In the genomic region with DNA sequence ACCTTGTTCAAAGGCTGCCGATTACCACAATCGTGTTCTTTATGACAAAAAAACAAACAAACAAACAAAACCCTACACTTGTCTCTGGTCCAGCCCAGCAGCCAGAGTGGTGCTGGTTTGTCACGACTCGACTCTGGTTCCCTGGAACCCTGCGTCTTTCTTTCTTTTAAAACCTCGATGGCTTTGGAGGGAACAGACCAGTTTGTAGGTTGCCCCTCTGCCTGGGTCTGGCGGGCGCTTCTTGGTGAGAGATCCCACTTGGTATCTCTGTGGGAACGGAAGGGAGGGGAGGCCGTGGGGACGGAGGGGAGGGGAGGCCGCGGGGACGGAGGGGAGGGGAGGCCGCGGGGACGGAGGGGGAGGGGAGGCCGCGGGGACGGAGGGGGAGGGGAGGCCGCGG, we compare ENCODE assay signal across 7 cellular contexts.
DNase-seq lines count a peak whose midpoint lies in the region; FAIRE-seq and TF ChIP-seq lines count a peak whose summit lies in the region.
"Not testable (repeated sequence)": the region's sequence is repeated elsewhere in the genome, so short reads cannot be mapped to it uniquely, and the experiment has no call there.

No MANE protein-coding gene starts in this region.

- H3K9ac ChIP-seq in astrocyte (ENCODE audit: low read length): not testable (repeated sequence)

- peaks cover 13% of the 10 kb centered on the region for H3K27me3 Mint-ChIP-seq in astrocyte (ENCODE audit: low read depth, unreplicated experiment)
- H3K27me3 Mint-ChIP-seq in type B pancreatic cell: not testable (repeated sequence)

- not testable (repeated sequence) for H3K9me3 ChIP-seq in astrocyte (ENCODE audit: insufficient read depth, low read depth, low read length); sigmoid colon

- not testable (repeated sequence) for DNase-seq in astrocyte (ENCODE audit: low read depth)
- DNase-seq in cardiac septum (ENCODE audit: low spot score) (peak; percentile 60), posterior vena cava (ENCODE audit: low spot score) (peak; percentile 62), sigmoid colon (peak; percentile 43), type B pancreatic cell (ENCODE audit: extremely low spot score, unreplicated experiment) (peak; percentile 36), ureter (ENCODE audit: low spot score) (peak; percentile 29)
- peak; percentile 3 for DNase-seq in stimulated activated CD8-positive, alpha-beta memory T cell treated with anti-CD3 and anti-CD28 coated beads, Interleukin-4, amount 100 ng/mL, for 48 hours

- TF ChIP-seq CTCF in astrocyte (IDR thresholded peaks at IDR 0.05; ENCODE audit: insufficient read depth, low read depth, low read length); sigmoid colon (IDR thresholded peaks at IDR 0.05); type B pancreatic cell (conservative IDR thresholded peaks at IDR 0.05): not testable (repeated sequence)

- not testable (repeated sequence) for H3K9me3 Mint-ChIP-seq in astrocyte (ENCODE audit: unreplicated experiment); type B pancreatic cell

- not testable (repeated sequence) for H3K4me3 Mint-ChIP-seq in astrocyte (ENCODE audit: unreplicated experiment); type B pancreatic cell

- not testable (repeated sequence) for H3K4me1 Mint-ChIP-seq in astrocyte (ENCODE audit: low read depth, unreplicated experiment); type B pancreatic cell (ENCODE audit: unreplicated experiment)

- not testable (repeated sequence) for H3K27me3 ChIP-seq in astrocyte (ENCODE audit: insufficient read depth, low read length); sigmoid colon

- not testable (repeated sequence) for H3K79me2 ChIP-seq in astrocyte (ENCODE audit: insufficient read depth, low read length)

- H4K20me1 ChIP-seq in astrocyte (ENCODE audit: insufficient read depth, low read length): not testable (repeated sequence)

- not testable (repeated sequence) for H2AFZ ChIP-seq in astrocyte (ENCODE audit: low read depth, low read length)

- not testable (repeated sequence) for H3K4me3 ChIP-seq in astrocyte (ENCODE audit: insufficient read depth, low read depth, low read length); sigmoid colon

- H3K27ac ChIP-seq in astrocyte (ENCODE audit: low read depth, low read length); sigmoid colon: not testable (repeated sequence)

- intact Hi-C loops in cardiac septum (cut with DNase I); posterior vena cava (cut with DNase I); sigmoid colon (cut with DNase I): not testable (repeated sequence)

- not testable (repeated sequence) for H3K4me1 ChIP-seq in astrocyte (ENCODE audit: insufficient read depth, low read length); sigmoid colon

- not testable (repeated sequence) for H3K36me3 ChIP-seq in astrocyte (ENCODE audit: insufficient read depth, low read length); sigmoid colon

- 83 to 85% methylated on average over 13 to 14 of the region's 22 CpGs for WGBS in sigmoid colon, 2 donors

- FAIRE-seq in astrocyte (lab: Jason Lieb, UNC): peak; percentile 29

- H3K36me3 Mint-ChIP-seq in astrocyte (ENCODE audit: low read depth, unreplicated experiment); type B pancreatic cell: not testable (repeated sequence)

- TF ChIP-seq EP300 in sigmoid colon (IDR thresholded peaks at IDR 0.05): not testable (repeated sequence)

- H3K4me2 ChIP-seq in astrocyte (ENCODE audit: low read length): not testable (repeated sequence)

- H3K27ac Mint-ChIP-seq in astrocyte (ENCODE audit: unreplicated experiment); type B pancreatic cell: not testable (repeated sequence)

- TF ChIP-seq POLR2A in sigmoid colon (IDR thresholded peaks at IDR 0.05): not testable (repeated sequence)
